ENCODE assay signal across 8 cellular contexts in the genomic region with DNA sequence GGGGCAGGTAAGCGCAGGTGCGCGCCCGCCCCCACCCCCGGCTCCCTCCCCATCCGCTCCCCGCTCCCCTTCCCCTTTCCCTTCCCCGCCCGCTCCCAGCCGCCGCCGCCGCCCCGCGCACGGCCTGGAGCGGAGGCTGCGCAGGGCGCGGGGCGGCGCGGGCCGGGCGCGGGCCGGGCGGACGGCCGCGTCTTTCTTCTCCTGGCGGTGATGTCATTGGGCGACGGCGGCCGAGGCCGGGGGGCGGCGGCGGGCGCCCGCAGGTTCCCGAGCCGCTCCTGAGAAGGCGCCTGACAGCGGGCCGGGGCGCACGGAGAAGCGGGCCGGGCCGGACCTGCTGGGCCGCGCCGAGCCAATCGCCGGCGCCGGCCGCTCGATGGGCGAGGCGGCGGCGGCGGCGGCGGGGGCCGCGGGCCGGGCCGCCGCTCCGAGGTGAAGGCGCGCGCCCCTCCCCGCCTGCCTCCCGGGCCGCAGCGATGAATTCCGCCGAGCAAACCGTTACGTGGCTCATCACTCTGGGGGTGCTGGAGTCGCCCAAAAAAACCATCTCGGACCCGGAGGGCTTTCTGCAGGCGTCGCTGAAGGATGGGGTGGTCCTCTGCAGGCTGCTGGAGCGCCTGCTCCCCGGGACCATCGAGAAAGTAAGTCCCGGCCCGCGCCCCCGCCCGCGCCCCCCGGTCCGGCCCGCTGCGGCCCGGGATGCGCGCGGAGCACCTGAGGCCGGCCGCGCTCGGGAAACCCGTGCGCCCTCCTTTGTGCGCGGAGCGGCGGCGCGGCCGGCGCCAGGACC. TPM values are rescaled to one million over a fixed set of nuclear protein-coding genes. Genes with fewer than 3 reads are reported as not detected.
DNase-seq lines count a peak whose midpoint lies in the region; ATAC-seq and TF ChIP-seq lines count a peak whose summit lies in the region.

A gene with protein sequence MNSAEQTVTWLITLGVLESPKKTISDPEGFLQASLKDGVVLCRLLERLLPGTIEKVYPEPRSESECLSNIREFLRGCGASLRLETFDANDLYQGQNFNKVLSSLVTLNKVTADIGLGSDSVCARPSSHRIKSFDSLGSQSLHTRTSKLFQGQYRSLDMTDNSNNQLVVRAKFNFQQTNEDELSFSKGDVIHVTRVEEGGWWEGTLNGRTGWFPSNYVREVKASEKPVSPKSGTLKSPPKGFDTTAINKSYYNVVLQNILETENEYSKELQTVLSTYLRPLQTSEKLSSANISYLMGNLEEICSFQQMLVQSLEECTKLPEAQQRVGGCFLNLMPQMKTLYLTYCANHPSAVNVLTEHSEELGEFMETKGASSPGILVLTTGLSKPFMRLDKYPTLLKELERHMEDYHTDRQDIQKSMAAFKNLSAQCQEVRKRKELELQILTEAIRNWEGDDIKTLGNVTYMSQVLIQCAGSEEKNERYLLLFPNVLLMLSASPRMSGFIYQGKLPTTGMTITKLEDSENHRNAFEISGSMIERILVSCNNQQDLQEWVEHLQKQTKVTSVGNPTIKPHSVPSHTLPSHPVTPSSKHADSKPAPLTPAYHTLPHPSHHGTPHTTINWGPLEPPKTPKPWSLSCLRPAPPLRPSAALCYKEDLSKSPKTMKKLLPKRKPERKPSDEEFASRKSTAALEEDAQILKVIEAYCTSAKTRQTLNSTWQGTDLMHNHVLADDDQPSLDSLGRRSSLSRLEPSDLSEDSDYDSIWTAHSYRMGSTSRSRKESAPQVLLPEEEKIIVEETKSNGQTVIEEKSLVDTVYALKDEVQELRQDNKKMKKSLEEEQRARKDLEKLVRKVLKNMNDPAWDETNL (plus strand): TSS at position 260 of the 790 bp plus-strand sequence. CDS start 217 bp downstream, at position 477.

- peak within 1 kb of the TSS; percentile 23 to 34 for H3K4me3 ChIP-seq in neutrophil (ENCODE audit: low read depth in 1 of 2, low read length in 1 of 2)

- no peaks in the 10 kb centered on the region for H3K9me3 Mint-ChIP-seq in activated CD8-positive, alpha-beta T cell treated with anti-CD3 and anti-CD28 coated beads, Interleukin-2, amount 10 ng/mL, durations not matched to agents 7 days and 5 days (ENCODE audit: insufficient read depth)

- no peak for TF ChIP-seq CTCF in neutrophil (IDR thresholded peaks at IDR 0.05)

- H3K27me3 Mint-ChIP-seq in activated CD8-positive, alpha-beta T cell treated with anti-CD3 and anti-CD28 coated beads, Interleukin-2, amount 10 ng/mL, durations not matched to agents 7 days and 5 days (ENCODE audit: low read depth): peaks cover 72% of the 10 kb centered on the region

- H3K9me3 ChIP-seq in neutrophil: no peaks in the 10 kb centered on the region

- no peaks in the 10 kb centered on the region for H3K36me3 ChIP-seq in neutrophil

- CTCF ChIA-PET in activated CD8-positive, alpha-beta T cell treated with anti-CD3 and anti-CD28 coated beads, Interleukin-2, amount 10 ng/mL, durations not matched to agents 7 days and 5 days (lab: Charles Lee): no interaction called here

- peaks cover 0 to 3% of the 10 kb centered on the region in 2 experiments for H3K4me1 ChIP-seq in neutrophil (ENCODE audit: control insufficient read depth in 1 of 2, insufficient read depth in 1 of 2, low read depth in 1 of 2, low read length in 1 of 2)

- H3K27me3 ChIP-seq in neutrophil: peaks cover 100% of the 10 kb centered on the region

- ATAC-seq in HG02759 (IDR thresholded peaks at IDR 0.05; ENCODE audit: unreplicated experiment): peak; percentile 48
- peak; percentile 66 for ATAC-seq in activated CD8-positive, alpha-beta T cell treated with anti-CD3 and anti-CD28 coated beads, Interleukin-2, amount 10 ng/mL, durations not matched to agents 7 days and 5 days

- H3K4me3 Mint-ChIP-seq in activated CD8-positive, alpha-beta T cell treated with anti-CD3 and anti-CD28 coated beads, Interleukin-2, amount 10 ng/mL, durations not matched to agents 7 days and 5 days: peak within 1 kb of the TSS; percentile 78

- H3K4me1 Mint-ChIP-seq in activated CD8-positive, alpha-beta T cell treated with anti-CD3 and anti-CD28 coated beads, Interleukin-2, amount 10 ng/mL, durations not matched to agents 7 days and 5 days (ENCODE audit: low read depth): peaks cover 15% of the 10 kb centered on the region

- peaks cover 4% of the 10 kb centered on the region for H3K36me3 Mint-ChIP-seq in activated CD8-positive, alpha-beta T cell treated with anti-CD3 and anti-CD28 coated beads, Interleukin-2, amount 10 ng/mL, durations not matched to agents 7 days and 5 days (ENCODE audit: low read depth)

- POLR2A ChIA-PET in activated CD8-positive, alpha-beta T cell treated with anti-CD3 and anti-CD28 coated beads, Interleukin-2, amount 10 ng/mL, durations not matched to agents 7 days and 5 days (lab: Charles Lee): interaction anchor here (0.6 kb wide), 1 partner anchor 22 kb away, joined by 3 read pairs; no protein-coding TSS in a partner anchor

- no peak within 1 kb of the TSS for H3K27ac ChIP-seq in neutrophil

- peak within 1 kb of the TSS; percentile 33 for H3K27ac Mint-ChIP-seq in activated CD8-positive, alpha-beta T cell treated with anti-CD3 and anti-CD28 coated beads, Interleukin-2, amount 10 ng/mL, durations not matched to agents 7 days and 5 days

- DNase-seq in DMS79 treated with DMSO at 0.1 percent for 48 hours (lab: John Stamatoyannopoulos, UW) (peak; percentile 65), germinal center (ENCODE audit: low spot score) (peak; percentile 35), SKM-1 (lab: John Stamatoyannopoulos, UW; ENCODE audit: unreplicated experiment) (no peak), midbrain (lab: John Stamatoyannopoulos, UW) (no peak), NCI-H524 (lab: John Stamatoyannopoulos, UW) (no peak)
- no peak for DNase-seq in activated CD8-positive, alpha-beta T cell treated with anti-CD3 and anti-CD28 coated beads, Interleukin-2, amount 10 ng/mL, durations not matched to agents 7 days and 5 days

RNA-seq across cellular contexts. Expression of the gene that starts here (rescaled TPM):
- total RNA-seq in activated CD8-positive, alpha-beta T cell treated with anti-CD3 and anti-CD28 coated beads, Interleukin-2, amount 10 ng/mL, durations not matched to agents 7 days and 5 days: 10 to 100 TPM; 67.1 to 75.1 TPM

Comparison
In these comparisons a context has a peak if more than half of its experiments do, and no peak if none do; other contexts are left out.
1. DNase-seq: peak in DMS79 treated with DMSO at 0.1 percent for 48 hours (single experiment) and germinal center (single experiment); none in activated CD8-positive, alpha-beta T cell treated with anti-CD3 and anti-CD28 coated beads, Interleukin-2, amount 10 ng/mL, durations not matched to agents 7 days and 5 days (single experiment), SKM-1 (single experiment), midbrain (single experiment) and NCI-H524 (0 of 2).